ENCODE assay signal across 17 cellular contexts in genomic region chr14:101716077-101716950, GRCh38. TPM values are rescaled to one million over a fixed set of nuclear protein-coding genes. Genes with fewer than 3 reads are reported as not detected.
DNase-seq lines count a peak whose midpoint lies in the region; ATAC-seq and TF ChIP-seq lines count a peak whose summit lies in the region.
"Had no signal": no experiment of that assay in that cellular context is flagged by ENCODE, and none has a peak within 500 bp of the region (broad histone marks: within the 10 kb centered on the region; RNA-seq: fewer than 3 reads in every experiment).

No MANE protein-coding gene starts in this region.

- H3K9ac ChIP-seq in DND-41 (ENCODE audit: low read depth, low read length): no peak overlapping the region

- H3K27ac ChIP-seq in DND-41 (ENCODE audit: low read length) (peak overlapping the region; percentile 36; the same call in 1 of the 2 replicates), KOPT-K1 (ENCODE audit: low read depth, low read length, poor library complexity, severe bottlenecking) (peak overlapping the region; percentile 31), prostate gland (no peak overlapping the region)
- H3K27ac ChIP-seq: pancreas had no signal

- no peak for DNase-seq in DND-41
- DNase-seq in iPS-NIHi11 (ENCODE audit: low spot score): peak; percentile 12
- DNase-seq in prostate gland (ENCODE audit: low spot score): peak; percentile 3
- DNase-seq in NCI-H345 (lab: John Stamatoyannopoulos, UW): no peak
- DNase-seq in DMS53 (lab: John Stamatoyannopoulos, UW): no peak
- no peak for DNase-seq in DMS153 (lab: John Stamatoyannopoulos, UW)
- DNase-seq: activated naive CD8-positive, alpha-beta T cell treated with anti-CD3 and anti-CD28 coated beads for 36 hours; C1 segment of cervical spinal cord; DMS79 treated with DMSO at 0.1 percent for 48 hours; heart right ventricle; NCI-H1417; small intestine; trophoblast cell had no signal

- H3K79me2 ChIP-seq in DND-41 (ENCODE audit: insufficient read depth, low read length): no peaks in the 10 kb centered on the region

- H3K4me3 ChIP-seq in DND-41 (ENCODE audit: low read depth in 1 of 2, low read length in 2 of 2) (no peak overlapping the region), prostate gland (no peak overlapping the region)
- H3K4me3 ChIP-seq: heart right ventricle, pancreas had no signal

- H3K4me1 ChIP-seq in DND-41 (ENCODE audit: insufficient read depth, low read length): peaks cover 22% of the 10 kb centered on the region
- H3K4me1 ChIP-seq in prostate gland (replicated peaks): peaks cover under 1% of the 10 kb centered on the region
- H3K4me1 ChIP-seq: pancreas had no signal

- H4K20me1 ChIP-seq in DND-41 (ENCODE audit: insufficient read depth, low read length): no peaks in the 10 kb centered on the region

- intact Hi-C loops in prostate gland (cut with DNase I): no loop called here

- TF ChIP-seq POLR2A in prostate gland (IDR thresholded peaks at IDR 0.05): no peak

- TF ChIP-seq CTCF in DND-41 (IDR thresholded peaks at IDR 0.05; ENCODE audit: borderline replicate concordance, extremely low read depth, low read length, poor library complexity, severe bottlenecking): no peak
- no peak for TF ChIP-seq CTCF in prostate gland (IDR thresholded peaks at IDR 0.05)

- H3K36me3 ChIP-seq in DND-41 (ENCODE audit: insufficient read depth, low read length) (no peaks in the 10 kb centered on the region), KOPT-K1 (ENCODE audit: insufficient read depth, low read length) (no peaks in the 10 kb centered on the region), prostate gland (no peaks in the 10 kb centered on the region)
- H3K36me3 ChIP-seq: heart right ventricle, pancreas had no signal

- H3K27me3 ChIP-seq in DND-41 (ENCODE audit: insufficient read depth, low read length, poor library complexity): no peaks in the 10 kb centered on the region
- no peaks in the 10 kb centered on the region for H3K27me3 ChIP-seq in prostate gland (replicated peaks; ENCODE audit: insufficient read depth)
- H3K27me3 ChIP-seq: heart right ventricle, pancreas had no signal

- no peak overlapping the region for H2AFZ ChIP-seq in DND-41 (ENCODE audit: low read depth, low read length)

- no peak overlapping the region for H3K4me2 ChIP-seq in DND-41 (ENCODE audit: insufficient read depth, low read length)

- H3K9me3 ChIP-seq in DND-41 (ENCODE audit: insufficient read depth, low read length, severe bottlenecking) (no peaks in the 10 kb centered on the region), KOPT-K1 (ENCODE audit: insufficient read depth, low read length, poor library complexity, severe bottlenecking) (peaks cover 8% of the 10 kb centered on the region), prostate gland (no peaks in the 10 kb centered on the region)
- H3K9me3 ChIP-seq: pancreas had no signal

- 92% methylated on average over 18 of the region's 19 CpGs for WGBS in prostate gland

- no peak for ATAC-seq in DND-41 (ENCODE audit: insufficient read depth, low read depth)
- no peak for ATAC-seq in HG03442 (IDR thresholded peaks at IDR 0.05; ENCODE audit: unreplicated experiment)
- ATAC-seq: activated CD4-positive, CD25-positive, alpha-beta regulatory T cell treated with anti-CD3 and anti-CD28 coated beads, Interleukin-2, amount 50 U/mL, for 24 hours; heart right ventricle; pancreas had no signal

RNA-seq across cellular contexts. Expression of gene PPP2R5C, which starts 45.2 kb away (rescaled TPM):
- total RNA-seq in prostate gland: 10 to 100 TPM; 67.8 to 96.2 TPM

Comparison
In these comparisons a context has a peak if more than half of its experiments do, and no peak if none do; other contexts are left out.
1. DNase-seq: peak in iPS-NIHi11 (single experiment) and prostate gland (single experiment); none in DND-41 (single experiment), NCI-H345 (single experiment), DMS53 (single experiment) and DMS153 (single experiment).
2. H3K27ac ChIP-seq: peak in DND-41 (single experiment) and KOPT-K1 (single experiment); none in prostate gland (0 of 2).